In the genomic region with DNA sequence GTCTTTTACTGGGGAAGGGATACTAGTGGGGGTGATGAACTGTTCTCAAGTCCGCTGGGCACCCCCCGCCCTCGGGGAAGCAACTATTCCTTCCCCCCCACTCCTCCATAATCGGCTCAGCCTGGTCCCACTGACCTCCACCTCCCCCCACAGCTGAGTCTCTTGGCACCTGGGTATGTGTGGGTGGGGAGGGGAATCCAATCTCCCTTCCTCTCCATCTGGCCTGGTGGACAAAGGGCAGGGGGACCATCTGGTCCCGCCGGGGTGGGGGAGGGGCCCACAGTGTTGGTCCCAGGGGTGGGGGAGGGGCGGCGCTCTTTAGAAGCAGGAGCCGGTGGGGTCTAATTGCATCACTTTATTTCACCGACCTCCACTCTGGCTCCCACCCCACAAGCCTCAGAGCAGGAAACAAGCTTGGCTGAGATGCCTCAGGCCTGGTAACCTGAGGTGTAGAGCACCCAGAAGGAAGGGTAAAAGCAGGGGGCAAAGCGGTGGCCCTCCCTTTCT, we compare ENCODE assay signal across 7 cellular contexts. TPM values are rescaled to one million over a fixed set of nuclear protein-coding genes. Genes with fewer than 3 reads are reported as not detected.
DNase-seq lines count a peak whose midpoint lies in the region; ATAC-seq, FAIRE-seq and TF ChIP-seq lines count a peak whose summit lies in the region.

No MANE protein-coding gene starts in this region.

- peak overlapping the region; percentile 85 for H3K27ac ChIP-seq in Panc1 (ENCODE audit: low read length)
- H3K27ac ChIP-seq in neural cell (ENCODE audit: low read length) = peak overlapping the region; percentile 70

- FAIRE-seq in GM19239 (lab: Jason Lieb, UNC) = peak; percentile 42

- H3K4me1 ChIP-seq in Panc1 (ENCODE audit: control insufficient read depth, insufficient read depth, low read length) = peaks cover 12% of the 10 kb centered on the region

- H3F3A ChIP-seq in neural cell (ENCODE audit: insufficient read depth, low read length, poor library complexity, severe bottlenecking) = no peaks in the 10 kb centered on the region

- peaks cover 3% of the 10 kb centered on the region for H3K36me3 Mint-ChIP-seq in endothelial cell (ENCODE audit: low read depth, unreplicated experiment)

- no peaks in the 10 kb centered on the region for H3K9me3 Mint-ChIP-seq in endothelial cell (ENCODE audit: unreplicated experiment)

- no peaks in the 10 kb centered on the region for H3K9me2 ChIP-seq in neural cell (ENCODE audit: insufficient read depth, low read length)

- peak overlapping the region; percentile 74 for H3K27ac Mint-ChIP-seq in endothelial cell (ENCODE audit: unreplicated experiment)

- no peaks in the 10 kb centered on the region for H3K36me3 ChIP-seq in Panc1 (ENCODE audit: control insufficient read depth, insufficient read depth, low read length)
- H3K36me3 ChIP-seq in neural cell (ENCODE audit: insufficient read depth, low read length) = no peaks in the 10 kb centered on the region

- CTCF ChIA-PET in Panc1 (lab: Charles Lee) = interaction anchor here (0.6 to 1.0 kb wide), 2 partner anchors 15 to 36 kb away, joined by 3 read pairs; no protein-coding TSS in a partner anchor

- intact Hi-C loops in Panc1 (cut with micrococcal nuclease; ENCODE audit: unreplicated experiment) = no loop called here

- H3K4me2 ChIP-seq in neural cell (ENCODE audit: low read length) = peak overlapping the region; percentile 73

- H3K9me3 ChIP-seq in Panc1 (ENCODE audit: control insufficient read depth, insufficient read depth, low read depth, low read length) (no peaks in the 10 kb centered on the region), neural cell (ENCODE audit: low read length) (no peaks in the 10 kb centered on the region)

- POLR2A ChIA-PET in Panc1 (lab: Charles Lee) = no interaction called here

- H3K27me3 Mint-ChIP-seq in endothelial cell (ENCODE audit: unreplicated experiment) = peaks cover 14% of the 10 kb centered on the region

- no peak for TF ChIP-seq RAD21 in neural cell (conservative IDR thresholded peaks at IDR 0.05)

- DNase-seq in GM19239 (ENCODE audit: insufficient read length, low spot score) (no peak), Panc1 (ENCODE audit: low read depth, low spot score) (no peak), endothelial cell (ENCODE audit: low spot score) (peak; percentile 46), DMS114 treated with DMSO at 0.1 percent for 48 hours (lab: John Stamatoyannopoulos, UW; ENCODE audit: unreplicated experiment) (no peak)

- ATAC-seq in Panc1 = peak; percentile 33; the same call in 1 of the 2 replicates
- ATAC-seq in GM21737 (IDR thresholded peaks at IDR 0.05; ENCODE audit: unreplicated experiment) = no peak
- ATAC-seq in HG03439 (IDR thresholded peaks at IDR 0.05; ENCODE audit: unreplicated experiment) = no peak

- TF ChIP-seq CTCF in Panc1 (IDR thresholded peaks at IDR 0.05) (no peak), endothelial cell (IDR thresholded peaks at IDR 0.05; ENCODE audit: unreplicated experiment) (no peak), neural cell (IDR thresholded peaks at IDR 0.05; ENCODE audit: poor library complexity, severe bottlenecking) (no peak)

- H3K79me2 ChIP-seq in neural cell (replicated peaks; ENCODE audit: insufficient read depth, low read length) = peaks cover 31% of the 10 kb centered on the region

- H4K20me1 ChIP-seq in neural cell (ENCODE audit: insufficient read depth) = no peaks in the 10 kb centered on the region

- peak overlapping the region; percentile 40 for H2AFZ ChIP-seq in neural cell (ENCODE audit: low read depth, low read length)

- no peak for TF ChIP-seq EP300 in neural cell (conservative IDR thresholded peaks at IDR 0.05; ENCODE audit: poor library complexity, severe bottlenecking)

- H3K4me3 Mint-ChIP-seq in endothelial cell (ENCODE audit: unreplicated experiment) = peak overlapping the region; percentile 81

- BruUV-seq in Panc1 (replicated peaks; lab: Mats Ljungman, UMichigan) = no TSS peak

- H3K4me1 Mint-ChIP-seq in endothelial cell (ENCODE audit: unreplicated experiment) = peaks cover 18% of the 10 kb centered on the region

- H3K27me3 ChIP-seq in Panc1 (ENCODE audit: control insufficient read depth, insufficient read depth, low read length) = no peaks in the 10 kb centered on the region
- H3K27me3 ChIP-seq in neural cell (ENCODE audit: insufficient read depth, low read depth, low read length) = no peaks in the 10 kb centered on the region

- in situ Hi-C loops in Panc1 (cut with HindIII; ENCODE audit: low pct_unique_long_range_greater_than_20kb, low sequenced_read_pairs) = no loop called here

- peak overlapping the region; percentile 90 for H3K9ac ChIP-seq in neural cell (ENCODE audit: low read length)

- peak overlapping the region; percentile 57 to 61 for H3K4me3 ChIP-seq in Panc1 (ENCODE audit: low read depth in 2 of 2, low read length in 2 of 2)
- H3K4me3 ChIP-seq in neural cell (ENCODE audit: low read length) = peak overlapping the region; percentile 71

TF ChIP-seq in neural cell, 6 proteins besides CTCF, POLR2A, EP300 and RAD21:
- TF ChIP-seq EZH2 (IDR thresholded peaks at IDR 0.05; ENCODE audit: borderline replicate concordance, insufficient read depth, low read length, poor library complexity, severe bottlenecking) (no peak), TAF1 (IDR thresholded peaks at IDR 0.05; ENCODE audit: low read depth) (peak; percentile 35), POLR2AphosphoS5 (IDR thresholded peaks at IDR 0.05) (peak; percentile 18), REST (IDR thresholded peaks at IDR 0.05; ENCODE audit: borderline replicate concordance) (peak; percentile 58), SMC3 (conservative IDR thresholded peaks at IDR 0.05; ENCODE audit: poor library complexity) (no peak)

RNA-seq across cellular contexts. Expression of gene PCBP4, which starts 1.0 kb away (rescaled TPM):
- total RNA-seq in Panc1 (2021; ENCODE audit: unreplicated experiment) (58.0 TPM), endothelial cell (ENCODE audit: unreplicated experiment) (60.6 TPM)
- 108 TPM for polyA plus RNA-seq in Panc1 (2012; ENCODE audit: insufficient read length)
- 251 and 327 TPM in 2 replicates for polyA plus RNA-seq in neural cell
- polyA minus RNA-seq in neural cell = 94.5 and 105 TPM in 2 replicates

RNA-seq across cellular contexts. Expression of gene ABHD14B, which starts 5.6 kb away (rescaled TPM):
- total RNA-seq in Panc1 (2021; ENCODE audit: unreplicated experiment) = 40.7 TPM
- polyA plus RNA-seq in Panc1 (2012; ENCODE audit: insufficient read length) = 49.9 TPM
- 7.1 TPM for total RNA-seq in endothelial cell (ENCODE audit: unreplicated experiment)
- polyA plus RNA-seq in neural cell = 0.50 and 0.81 TPM in 2 replicates
- 0.97 and 1.3 TPM in 2 replicates for polyA minus RNA-seq in neural cell

RNA-seq across cellular contexts. Expression of gene ABHD14A, which starts 6.6 kb away (rescaled TPM):
- total RNA-seq in Panc1 (2021; ENCODE audit: unreplicated experiment) (11.3 TPM), endothelial cell (ENCODE audit: unreplicated experiment) (5.4 TPM)
- polyA plus RNA-seq in Panc1 (2012; ENCODE audit: insufficient read length) = 14.3 TPM
- polyA plus RNA-seq in neural cell = 57.8 and 75.8 TPM in 2 replicates
- polyA minus RNA-seq in neural cell = 25.8 and 33.5 TPM in 2 replicates

RNA-seq across cellular contexts. Expression of gene GPR62, which starts 13.0 kb away (rescaled TPM):
- total RNA-seq in Panc1 (2021; ENCODE audit: unreplicated experiment) (not detected), endothelial cell (ENCODE audit: unreplicated experiment) (not detected)
- not detected for polyA plus RNA-seq in Panc1 (2012; ENCODE audit: insufficient read length)
- not detected in 2 replicates for polyA plus RNA-seq in neural cell
- not detected in 2 replicates for polyA minus RNA-seq in neural cell

RNA-seq across cellular contexts. Expression of gene ACY1, which starts 15.1 kb away (rescaled TPM):
- total RNA-seq in Panc1 (2021; ENCODE audit: unreplicated experiment) (50.3 TPM), endothelial cell (ENCODE audit: unreplicated experiment) (19.8 TPM)
- polyA plus RNA-seq in Panc1 (2012; ENCODE audit: insufficient read length) = 110 TPM
- polyA plus RNA-seq in neural cell = 14.4 and 17.9 TPM in 2 replicates
- 1.5 and 1.7 TPM in 2 replicates for polyA minus RNA-seq in neural cell
